28 cellular contexts compared by ENCODE assay signal in the genomic region with DNA sequence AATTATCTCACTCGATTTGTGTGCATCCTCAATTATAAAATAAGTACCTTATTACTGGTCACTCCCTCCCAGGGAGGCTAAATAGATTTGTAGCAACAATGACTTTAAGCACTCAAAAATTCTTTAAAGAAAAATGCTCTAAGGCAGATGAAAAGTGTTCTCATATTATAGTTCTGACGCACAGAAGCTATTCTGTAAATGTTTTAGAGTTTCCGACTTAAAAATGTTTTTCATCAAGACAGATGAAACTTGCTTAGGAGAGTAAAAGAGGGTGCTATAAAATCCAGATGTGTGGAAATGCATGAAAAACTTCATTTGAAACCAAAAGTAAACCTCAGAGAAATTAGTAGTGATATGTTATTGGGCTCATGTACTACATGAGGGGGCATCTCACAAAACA.
"Had no signal": no experiment of that assay in that cellular context is flagged by ENCODE, and none has a peak within 500 bp of the region (broad histone marks: within the 10 kb centered on the region; RNA-seq: fewer than 3 reads in every experiment).

No MANE protein-coding gene starts in this region.

- H3K27ac ChIP-seq: ascending aorta, body of pancreas, breast epithelium, PC-9 had no signal

- FAIRE-seq: RCC 7860 had no signal

- H3K9me3 ChIP-seq: ascending aorta, body of pancreas, breast epithelium, MG63 had no signal

- H3K4me2 ChIP-seq: PC-9 had no signal

- H3K4me3 ChIP-seq: ascending aorta, body of pancreas, breast epithelium, MG63, PC-9 had no signal

- DNase-seq: activated CD4-positive, alpha-beta T cell treated with anti-CD3 and anti-CD28 coated beads, Interleukin-2, amount 10 ng/mL, durations not matched to agents 24 days and 14 days; activated CD4-positive, alpha-beta T cell treated with anti-CD3 and anti-CD28 coated beads, Interleukin-2, amount 50 U/mL, for 4 hours; activated CD8-positive, alpha-beta T cell treated with anti-CD3 and anti-CD28 coated beads for 36 hours; activated effector memory CD4-positive, alpha-beta T cell treated with anti-CD3 and anti-CD28 coated beads, Interleukin-2, amount 50 U/mL, for 16 hours; activated naive CD4-positive, alpha-beta T cell; activated naive CD4-positive, alpha-beta T cell treated with anti-CD3 and anti-CD28 coated beads, Interleukin-2, amount 50 U/mL, for 16 hours; activated naive CD8-positive, alpha-beta T cell treated with anti-CD3 and anti-CD28 coated beads for 36 hours; activated T-cell treated with anti-CD3 and anti-CD28 coated beads, Interleukin-2, amount 50 U/mL, for 1 hour; activated T-cell treated with anti-CD3 and anti-CD28 coated beads, Interleukin-2, amount 50 U/mL, for 72 hours; amniotic stem cell; body of pancreas; Kasumi-1; KG1; MG63; NCI-H1048; NCI-H1105 treated with DMSO at 0.1 percent for 48 hours; NCI-H1436; NCI-H1694 treated with DMSO at 0.1 percent for 48 hours; NCI-H2029; NCI-H345; NCI-H524 treated with DMSO at 0.1 percent for 48 hours; PC-9; Right ventricle myocardium superior; T1000 had no signal

- H3K27me3 ChIP-seq: ascending aorta, body of pancreas, breast epithelium, MG63 had no signal

- H3K4me1 ChIP-seq: ascending aorta, body of pancreas, breast epithelium had no signal

- H3K36me3 ChIP-seq: ascending aorta, breast epithelium, MG63 had no signal

- ATAC-seq: activated CD8-positive, alpha-beta T cell treated with anti-CD3 and anti-CD28 coated beads for 36 hours; activated T-cell treated with anti-CD3 and anti-CD28 coated beads, Interleukin-2, amount 50 U/mL, for 72 hours; activated T-helper 17 cell treated with anti-CD3 and anti-CD28 coated beads, Interleukin-2, amount 50 U/mL, for 72 hours; body of pancreas had no signal
